ENCODE assay signal across 17 cellular contexts in the genomic region with DNA sequence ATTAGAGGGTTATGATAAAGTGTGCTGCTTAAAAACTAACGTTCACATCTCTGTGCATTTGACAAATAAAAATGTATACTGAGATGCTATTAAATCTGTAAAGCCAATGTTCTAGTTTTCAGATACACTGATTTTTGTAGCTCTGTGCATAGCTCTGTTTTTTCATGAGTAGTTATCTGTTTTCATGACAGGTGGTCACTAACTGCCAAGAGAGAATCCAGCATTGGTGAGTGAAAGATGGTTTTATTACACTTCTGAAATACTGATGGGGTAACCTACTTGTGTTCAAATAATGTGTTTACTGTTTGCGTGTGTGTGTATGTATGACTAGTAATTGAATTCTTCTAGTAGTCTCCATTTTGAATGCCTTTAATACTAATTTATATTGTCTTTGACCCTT. TPM values are rescaled to one million over a fixed set of nuclear protein-coding genes. Genes with fewer than 3 reads are reported as not detected.
DNase-seq lines count a peak whose midpoint lies in the region.
"Had no signal": no experiment of that assay in that cellular context is flagged by ENCODE, and none has a peak within 500 bp of the region (broad histone marks: within the 10 kb centered on the region; RNA-seq: fewer than 3 reads in every experiment).

No MANE protein-coding gene starts in this region.

- intact Hi-C loops in posterior vena cava (cut with DNase I), result no loop called here

- DNase-seq in NCI-H2171 treated with DMSO at 0.1 percent for 48 hours (lab: John Stamatoyannopoulos, UW), result peak; percentile 69
- DNase-seq in NCI-H2171 (lab: John Stamatoyannopoulos, UW), result no peak
- peak; percentile 8 for DNase-seq in NCI-H69 (lab: John Stamatoyannopoulos, UW)
- DNase-seq in pons (ENCODE audit: low spot score), result peak; percentile 45
- DNase-seq in posterior vena cava (ENCODE audit: low spot score), result no peak
- no peak for DNase-seq in DMS114 treated with DMSO at 0.1 percent for 48 hours (lab: John Stamatoyannopoulos, UW; ENCODE audit: unreplicated experiment)
- no peak for DNase-seq in globus pallidus (ENCODE audit: low spot score)
- DNase-seq: 8988T; ACHN; AML-193; BE2C; CD4-positive, alpha-beta T cell; CD8-positive, alpha-beta memory T cell; DMS 273 treated with DMSO at 0.1 percent for 48 hours; DMS53; GF-D8; GOT3 had no signal

RNA-seq across cellular contexts. Expression of gene URI1, which starts 29.0 kb away (rescaled TPM):
- 10 to 100 TPM; 43.1 to 51.1 TPM for total RNA-seq in posterior vena cava

Comparison
In these comparisons a context has a peak if more than half of its experiments do, and no peak if none do; other contexts are left out.
1. DNase-seq: peak in NCI-H2171 treated with DMSO at 0.1 percent for 48 hours (single experiment), NCI-H69 (single experiment) and pons (single experiment); none in NCI-H2171 (single experiment), posterior vena cava (single experiment), DMS114 treated with DMSO at 0.1 percent for 48 hours (single experiment) and globus pallidus (single experiment).